1 cellular context compared by ENCODE assay signal in genomic region chr19:54464044-54464623, GRCh38.
TF ChIP-seq lines count a peak whose summit lies in the region.

No MANE protein-coding gene starts in this region.

TF ChIP-seq in H1, 55 proteins besides CTCF, POLR2A, EP300 and RAD21:
- TF ChIP-seq SRF (IDR thresholded peaks at IDR 0.05; ENCODE audit: low read depth, low read length) (no peak), SP1 (IDR thresholded peaks at IDR 0.05; ENCODE audit: low read depth, low read length) (peak; percentile 53), KDM5A (IDR thresholded peaks at IDR 0.05; ENCODE audit: low read length) (peak; percentile 29; the same call in 1 of the 2 replicates), MAFK (IDR thresholded peaks at IDR 0.05; ENCODE audit: low read depth, low read length) (no peak), TEAD4 (IDR thresholded peaks at IDR 0.05; ENCODE audit: low read depth, low read length) (no peak), SAP30 (IDR thresholded peaks at IDR 0.05; ENCODE audit: insufficient read depth, insufficient replicate concordance, low read length) (no peak), SP4 (IDR thresholded peaks at IDR 0.05; ENCODE audit: low read length) (peak; percentile 97), HDAC6 (IDR thresholded peaks at IDR 0.05; ENCODE audit: low read depth, low read length) (no peak)
